10 cellular contexts compared by ENCODE assay signal in the genomic region with DNA sequence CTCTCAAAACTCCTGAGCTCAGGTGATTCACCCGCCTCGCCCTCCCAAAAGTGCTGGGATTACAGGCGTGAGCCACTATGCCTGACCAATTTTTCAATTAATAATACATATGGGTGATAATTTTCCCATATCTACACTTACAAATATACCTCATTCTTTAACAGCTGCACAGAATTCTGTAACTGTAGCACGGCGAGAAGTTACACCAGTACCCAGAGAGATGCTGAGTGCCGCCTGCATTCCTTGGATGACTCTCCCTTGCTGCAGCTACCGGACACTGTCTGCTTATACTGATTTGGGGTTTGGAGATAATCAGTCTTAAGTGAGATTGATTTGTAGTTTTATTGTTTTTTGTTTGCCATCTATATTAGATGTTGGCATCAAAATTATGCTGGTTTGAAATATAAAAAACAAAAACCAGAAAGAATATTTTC. TPM values are rescaled to one million over a fixed set of nuclear protein-coding genes. Genes with fewer than 3 reads are reported as not detected.
A peak's percentile ranks its signal among the peaks of the same experiment; 100 is the strongest.
DNase-seq lines count a peak whose midpoint lies in the region; ATAC-seq and TF ChIP-seq lines count a peak whose summit lies in the region.
"Had no signal": no experiment of that assay in that cellular context is flagged by ENCODE, and none has a peak within 500 bp of the region (broad histone marks: within the 10 kb centered on the region; RNA-seq: fewer than 3 reads in every experiment).

No MANE protein-coding gene starts in this region.

- peak; percentile 10 for ATAC-seq in HG03064 (IDR thresholded peaks at IDR 0.05; ENCODE audit: low read depth, unreplicated experiment)
- no peak for ATAC-seq in stimulated activated naive CD8-positive, alpha-beta T cell treated with anti-CD3 and anti-CD28 coated beads, Interleukin-15, amount 100 ng/mL, for 72 hours

- H3K4me3 Mint-ChIP-seq in activated naive CD4-positive, alpha-beta T cell treated with anti-CD3 and anti-CD28 coated beads for 36 hours, result peak overlapping the region; percentile 20
- H3K4me3 Mint-ChIP-seq in activated naive CD4-positive, alpha-beta T cell treated with anti-CD3 and anti-CD28 coated beads, Interleukin-2, amount 10 ng/mL, durations not matched to agents 7 days and 5 days, result no peak overlapping the region
- peak overlapping the region; percentile 60 to 99 for H3K4me3 Mint-ChIP-seq in stimulated activated naive CD8-positive, alpha-beta T cell treated with anti-CD3 and anti-CD28 coated beads, Interleukin-15, amount 100 ng/mL, for 72 hours

- no peaks in the 10 kb centered on the region for H3K27me3 ChIP-seq in brain microvascular endothelial cell (replicated peaks)

- H3K4me1 Mint-ChIP-seq in activated naive CD4-positive, alpha-beta T cell treated with anti-CD3 and anti-CD28 coated beads for 36 hours (ENCODE audit: low read depth), result peaks cover 75% of the 10 kb centered on the region
- peaks cover 60% of the 10 kb centered on the region for H3K4me1 Mint-ChIP-seq in activated naive CD4-positive, alpha-beta T cell treated with anti-CD3 and anti-CD28 coated beads, Interleukin-2, amount 10 ng/mL, durations not matched to agents 7 days and 5 days
- peaks cover 78% of the 10 kb centered on the region for H3K4me1 Mint-ChIP-seq in stimulated activated naive CD8-positive, alpha-beta T cell treated with anti-CD3 and anti-CD28 coated beads, Interleukin-15, amount 100 ng/mL, for 72 hours

- TF ChIP-seq CTCF in brain microvascular endothelial cell (IDR thresholded peaks at IDR 0.05; ENCODE audit: low read depth, low read length, missing control alignments), result no peak

- H3K36me3 Mint-ChIP-seq in activated naive CD4-positive, alpha-beta T cell treated with anti-CD3 and anti-CD28 coated beads for 36 hours (ENCODE audit: low read depth), result peaks cover 63% of the 10 kb centered on the region
- H3K36me3 Mint-ChIP-seq in activated naive CD4-positive, alpha-beta T cell treated with anti-CD3 and anti-CD28 coated beads, Interleukin-2, amount 10 ng/mL, durations not matched to agents 7 days and 5 days, result peaks cover 50% of the 10 kb centered on the region

- in situ Hi-C loops in brain microvascular endothelial cell (cut with HindIII; ENCODE audit: low pct_ligation_motif_present, low sequenced_read_pairs), result no loop called here

- no peaks in the 10 kb centered on the region for H3K27me3 Mint-ChIP-seq in activated naive CD4-positive, alpha-beta T cell treated with anti-CD3 and anti-CD28 coated beads for 36 hours (ENCODE audit: low read depth)
- H3K27me3 Mint-ChIP-seq in activated naive CD4-positive, alpha-beta T cell treated with anti-CD3 and anti-CD28 coated beads, Interleukin-2, amount 10 ng/mL, durations not matched to agents 7 days and 5 days, result no peaks in the 10 kb centered on the region
- H3K27me3 Mint-ChIP-seq in stimulated activated naive CD8-positive, alpha-beta T cell treated with anti-CD3 and anti-CD28 coated beads, Interleukin-15, amount 100 ng/mL, for 72 hours, result no peaks in the 10 kb centered on the region

- peak overlapping the region; percentile 47 for H3K27ac Mint-ChIP-seq in activated naive CD4-positive, alpha-beta T cell treated with anti-CD3 and anti-CD28 coated beads for 36 hours
- no peak overlapping the region for H3K27ac Mint-ChIP-seq in activated naive CD4-positive, alpha-beta T cell treated with anti-CD3 and anti-CD28 coated beads, Interleukin-2, amount 10 ng/mL, durations not matched to agents 7 days and 5 days
- no peak overlapping the region for H3K27ac Mint-ChIP-seq in stimulated activated naive CD8-positive, alpha-beta T cell treated with anti-CD3 and anti-CD28 coated beads, Interleukin-15, amount 100 ng/mL, for 72 hours

- H3K4me3 ChIP-seq in brain microvascular endothelial cell (ENCODE audit: low read depth, low read length), result no peak overlapping the region

- CTCF ChIA-PET in activated naive CD4-positive, alpha-beta T cell treated with anti-CD3 and anti-CD28 coated beads for 36 hours (lab: Charles Lee), result interaction anchor here (1.1 to 2.4 kb wide), 2 partner anchors 9 to 43 kb away, joined by 3 to 7 read pairs; no protein-coding TSS in a partner anchor
- CTCF ChIA-PET in activated naive CD4-positive, alpha-beta T cell treated with anti-CD3 and anti-CD28 coated beads, Interleukin-2, amount 10 ng/mL, durations not matched to agents 7 days and 5 days (lab: Charles Lee), result interaction anchor here (0.7 to 1.5 kb wide), 4 partner anchors 21 to 245 kb away, joined by 3 to 5 read pairs (median 3); no protein-coding TSS in a partner anchor

- no peak for DNase-seq in activated naive CD4-positive, alpha-beta T cell treated with anti-CD3 and anti-CD28 coated beads for 36 hours
- no peak for DNase-seq in activated naive CD4-positive, alpha-beta T cell treated with anti-CD3 and anti-CD28 coated beads, Interleukin-2, amount 10 ng/mL, durations not matched to agents 7 days and 5 days
- DNase-seq in brain microvascular endothelial cell (peak; percentile 9), T-helper 1 cell (no peak), NCI-H187 treated with DMSO at 0.1 percent for 48 hours (lab: John Stamatoyannopoulos, UW) (no peak), NCI-H1417 (lab: John Stamatoyannopoulos, UW) (no peak)
- DNase-seq in stimulated activated naive CD8-positive, alpha-beta T cell treated with anti-CD3 and anti-CD28 coated beads, Interleukin-15, amount 100 ng/mL, for 72 hours, result no peak
- DNase-seq: amygdala, NCI-H146 had no signal

- H3K9me3 Mint-ChIP-seq in activated naive CD4-positive, alpha-beta T cell treated with anti-CD3 and anti-CD28 coated beads for 36 hours, result peaks cover 7% of the 10 kb centered on the region
- peaks cover 7% of the 10 kb centered on the region for H3K9me3 Mint-ChIP-seq in activated naive CD4-positive, alpha-beta T cell treated with anti-CD3 and anti-CD28 coated beads, Interleukin-2, amount 10 ng/mL, durations not matched to agents 7 days and 5 days
- peaks cover 0 to 19% of the 10 kb centered on the region in 2 donors for H3K9me3 Mint-ChIP-seq in stimulated activated naive CD8-positive, alpha-beta T cell treated with anti-CD3 and anti-CD28 coated beads, Interleukin-15, amount 100 ng/mL, for 72 hours

- no peaks in the 10 kb centered on the region for H3K36me3 ChIP-seq in brain microvascular endothelial cell (replicated peaks)

- no peak overlapping the region for H3K27ac ChIP-seq in brain microvascular endothelial cell

- intact Hi-C loops in activated naive CD4-positive, alpha-beta T cell treated with anti-CD3 and anti-CD28 coated beads for 36 hours (cut with micrococcal nuclease), result loop anchor here (10.0 kb wide), 2 partner anchors 485 to 1485 kb away; partner anchors contain the start of gene CAMK2D

RNA-seq across cellular contexts. Expression of gene TIFA, which starts 5.8 kb away (rescaled TPM):
- total RNA-seq in activated naive CD4-positive, alpha-beta T cell treated with anti-CD3 and anti-CD28 coated beads for 36 hours, result 10 to 100 TPM; 60.4 to 65.4 TPM

RNA-seq across cellular contexts. Expression of gene ALPK1, which starts 17.3 kb away (rescaled TPM):
- total RNA-seq in activated naive CD4-positive, alpha-beta T cell treated with anti-CD3 and anti-CD28 coated beads for 36 hours, result 10 to 100 TPM; 38.8 to 39.9 TPM

RNA-seq across cellular contexts. Expression of gene AP1AR, which starts 48.3 kb away (rescaled TPM):
- 10 to 100 TPM; 14.7 to 15.2 TPM for total RNA-seq in activated naive CD4-positive, alpha-beta T cell treated with anti-CD3 and anti-CD28 coated beads for 36 hours
